ENCODE assay signal across 15 cellular contexts in the genomic region with DNA sequence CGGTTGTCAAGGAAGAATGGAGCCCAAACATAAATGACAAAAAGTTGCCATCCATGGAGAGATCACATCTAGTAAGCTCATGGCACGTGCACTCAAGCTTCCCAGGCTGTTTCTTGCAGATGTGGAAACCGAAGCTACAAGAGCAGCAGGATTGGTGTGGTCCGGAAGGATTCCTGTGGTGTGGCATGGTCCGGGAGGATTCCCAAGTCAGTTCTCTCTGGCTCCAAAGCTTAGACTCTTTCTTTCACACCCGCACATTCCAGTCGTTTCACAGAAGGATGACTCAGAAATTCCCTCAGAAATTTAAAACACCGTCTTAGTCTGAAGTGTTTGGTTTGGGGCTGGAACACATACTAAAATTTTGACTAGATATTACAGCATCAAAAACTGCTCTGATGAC.
DNase-seq lines count a peak whose midpoint lies in the region; ATAC-seq, FAIRE-seq and TF ChIP-seq lines count a peak whose summit lies in the region.
"Had no signal": no experiment of that assay in that cellular context is flagged by ENCODE, and none has a peak within 500 bp of the region (broad histone marks: within the 10 kb centered on the region; RNA-seq: fewer than 3 reads in every experiment).

No MANE protein-coding gene starts in this region.

- POLR2A ChIA-PET in A673 (lab: Charles Lee; ENCODE audit: low non-redundant PET) = no interaction called here

- no TSS peak for BruUV-seq in A673 (replicated peaks; lab: Mats Ljungman, UMichigan)

- H3K9me3 ChIP-seq in A673 (ENCODE audit: low read depth, low read length, poor library complexity, severe bottlenecking) = no peaks in the 10 kb centered on the region
- no peaks in the 10 kb centered on the region for H3K9me3 ChIP-seq in HUES64 (ENCODE audit: insufficient read depth, low read depth, low read length)
- H3K9me3 ChIP-seq in left lung = no peaks in the 10 kb centered on the region
- H3K9me3 ChIP-seq in colonic mucosa = no peaks in the 10 kb centered on the region
- H3K9me3 ChIP-seq: BLaER1, HAP-1, vagina had no signal

- WGBS in HUES64 = 36% methylated on average over 8 of the region's 8 CpGs

- DNase-seq in A673 (ENCODE audit: low spot score) (peak; percentile 85), bronchial epithelial cell (ENCODE audit: low read depth) (peak; percentile 79), left lung (peak in 1 of 2 donors; percentile 46), NOMO-1 treated with DMSO at 0.1 percent for 48 hours (lab: John Stamatoyannopoulos, UW; ENCODE audit: unreplicated experiment) (no peak), SHP77 (lab: John Stamatoyannopoulos, UW) (no peak), colonic mucosa (no peak), NCI-H446 (lab: John Stamatoyannopoulos, UW) (no peak)
- DNase-seq: activated effector memory CD4-positive, alpha-beta T cell treated with anti-CD3 and anti-CD28 coated beads, Interleukin-2, amount 50 U/mL, for 16 hours; effector CD8-positive, alpha-beta T cell; NCI-H345; T1000 had no signal

- no peaks in the 10 kb centered on the region for H3K27me3 ChIP-seq in A673 (replicated peaks; ENCODE audit: insufficient read depth, low read depth, low read length, poor library complexity)
- H3K27me3 ChIP-seq in HUES64 (ENCODE audit: insufficient read depth, low read length) = no peaks in the 10 kb centered on the region
- H3K27me3 ChIP-seq in bronchial epithelial cell (ENCODE audit: control insufficient read depth, insufficient read depth, low read length) = no peaks in the 10 kb centered on the region
- H3K27me3 ChIP-seq in left lung = no peaks in the 10 kb centered on the region
- no peaks in the 10 kb centered on the region for H3K27me3 ChIP-seq in colonic mucosa
- H3K27me3 ChIP-seq: BLaER1, vagina had no signal

- ATAC-seq in left lung = peak; percentile 82

- intact Hi-C loops in A673 (cut with micrococcal nuclease; ENCODE audit: unreplicated experiment) = loop anchor here (5.0 to 10.0 kb wide), 3 partner anchors 182 to 244 kb away; a partner anchor contains a TSS
- intact Hi-C loops in left lung (cut with DNase I) = no loop called here
- intact Hi-C loops in colonic mucosa (cut with DNase I) = no loop called here

- H3K9ac ChIP-seq in HUES64 (ENCODE audit: low read depth, low read length) (no peak overlapping the region), colonic mucosa (ENCODE audit: low read depth in 2 of 2, low read length in 2 of 2) (no peak overlapping the region)
- H3K9ac ChIP-seq: BLaER1 had no signal

- H3K4me3 ChIP-seq in A673 (ENCODE audit: low read depth, low read length, poor library complexity, severe bottlenecking) = no peak overlapping the region
- H3K4me3 ChIP-seq in HUES64 (ENCODE audit: low read length) = no peak overlapping the region
- H3K4me3 ChIP-seq in bronchial epithelial cell (ENCODE audit: low read depth, low read length) = no peak overlapping the region
- H3K4me3 ChIP-seq in left lung = no peak overlapping the region
- H3K4me3 ChIP-seq in colonic mucosa = no peak overlapping the region
- H3K4me3 ChIP-seq: BLaER1, HAP-1, vagina had no signal

- CTCF ChIA-PET in A673 (lab: Charles Lee) = interaction anchor here (0.7 kb wide), 1 partner anchor 243 kb away, joined by 4 read pairs; no protein-coding TSS in a partner anchor

- no peak overlapping the region for H3K27ac ChIP-seq in A673 (ENCODE audit: low read depth, low read length, poor library complexity, severe bottlenecking)
- H3K27ac ChIP-seq in HUES64 (ENCODE audit: low read depth, low read length) = peak overlapping the region; percentile 18; the same call in 1 of the 2 replicates
- H3K27ac ChIP-seq in left lung = no peak overlapping the region
- H3K27ac ChIP-seq in colonic mucosa = no peak overlapping the region
- H3K27ac ChIP-seq: BLaER1, vagina had no signal

- H3K36me3 ChIP-seq in A673 (ENCODE audit: insufficient read depth, low read length, poor library complexity, severe bottlenecking) (no peaks in the 10 kb centered on the region), HUES64 (ENCODE audit: insufficient read depth, low read length) (no peaks in the 10 kb centered on the region), bronchial epithelial cell (ENCODE audit: control insufficient read depth, insufficient read depth, low read length) (no peaks in the 10 kb centered on the region), left lung (no peaks in the 10 kb centered on the region), colonic mucosa (no peaks in the 10 kb centered on the region)
- H3K36me3 ChIP-seq: BLaER1, HAP-1, vagina had no signal

- H3K4me1 ChIP-seq in A673 (ENCODE audit: insufficient read depth, low read length, poor library complexity, severe bottlenecking) (no peaks in the 10 kb centered on the region), HUES64 (ENCODE audit: insufficient read depth, low read length) (peaks cover 28% of the 10 kb centered on the region), left lung (no peaks in the 10 kb centered on the region), colonic mucosa (no peaks in the 10 kb centered on the region)
- H3K4me1 ChIP-seq: BLaER1, vagina had no signal

- no peak for FAIRE-seq in bronchial epithelial cell (lab: Jason Lieb, UNC)

- TF ChIP-seq CTCF in A673 (conservative IDR thresholded peaks at IDR 0.05; ENCODE audit: low read depth, low read length) = no peak
- no peak for TF ChIP-seq CTCF in bronchial epithelial cell (IDR thresholded peaks at IDR 0.05; ENCODE audit: insufficient read depth, low read length, severe bottlenecking)
- TF ChIP-seq CTCF in left lung (IDR thresholded peaks at IDR 0.05) = no peak
- no peak for TF ChIP-seq CTCF in colonic mucosa (IDR thresholded peaks at IDR 0.05)

Comparison
In these comparisons a context has a peak if more than half of its experiments do, and no peak if none do; other contexts are left out.
1. DNase-seq: peak in A673 (single experiment) and bronchial epithelial cell (single experiment); none in NOMO-1 treated with DMSO at 0.1 percent for 48 hours (single experiment), SHP77 (0 of 2), colonic mucosa (single experiment) and NCI-H446 (0 of 2).